In the genomic region with DNA sequence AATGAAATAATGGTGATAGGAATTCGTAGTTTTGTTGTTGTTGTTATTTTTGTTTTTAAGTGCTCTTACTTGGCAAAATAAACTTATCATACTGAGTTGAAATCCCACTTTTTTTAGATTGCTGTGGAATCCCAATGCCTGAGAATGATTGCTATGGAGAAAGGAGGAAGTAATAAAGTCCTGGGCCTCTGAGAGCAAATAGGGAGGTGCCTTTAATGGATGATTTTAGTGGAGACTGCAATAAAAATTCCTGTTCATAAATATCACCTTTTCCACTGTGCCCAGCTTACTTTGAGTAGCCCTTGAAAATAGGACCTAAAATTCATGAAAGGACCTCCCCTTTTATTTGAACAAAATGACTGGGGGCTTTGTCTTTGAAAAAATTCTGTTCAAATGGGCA, we compare ENCODE assay signal across 21 cellular contexts. TPM values are rescaled to one million over a fixed set of nuclear protein-coding genes. Genes with fewer than 3 reads are reported as not detected.
A peak's percentile ranks its signal among the peaks of the same experiment; 100 is the strongest.
DNase-seq lines count a peak whose midpoint lies in the region; ATAC-seq and TF ChIP-seq lines count a peak whose summit lies in the region.
"Had no signal": no experiment of that assay in that cellular context is flagged by ENCODE, and none has a peak within 500 bp of the region (broad histone marks: within the 10 kb centered on the region; RNA-seq: fewer than 3 reads in every experiment).

No MANE protein-coding gene starts in this region.

- no peaks in the 10 kb centered on the region for H3K36me3 ChIP-seq in colonic mucosa
- H3K36me3 ChIP-seq in mucosa of rectum (ENCODE audit: control insufficient read depth in 2 of 2, insufficient read depth in 2 of 2, low read length in 2 of 2): no peaks in the 10 kb centered on the region
- H3K36me3 ChIP-seq in left ventricle myocardium inferior: no peaks in the 10 kb centered on the region
- H3K36me3 ChIP-seq: BE2C had no signal

- peaks cover 0 to 2% (median 0%) of the 10 kb centered on the region in 5 donors for H3K27me3 Mint-ChIP-seq in naive thymus-derived CD8-positive, alpha-beta T cell

- H3K9me3 Mint-ChIP-seq in naive thymus-derived CD8-positive, alpha-beta T cell: no peaks in the 10 kb centered on the region
- H3K9me3 Mint-ChIP-seq: CD4-positive, CD25-positive, alpha-beta regulatory T cell; CD8-positive, alpha-beta memory T cell had no signal

- H3K9ac ChIP-seq in colonic mucosa (ENCODE audit: low read depth in 2 of 2, low read length in 2 of 2): no peak overlapping the region
- H3K9ac ChIP-seq in mucosa of rectum (ENCODE audit: low read depth in 1 of 2, low read length in 2 of 2): no peak overlapping the region
- H3K9ac ChIP-seq: GM23248 had no signal

- POLR2A ChIA-PET in naive thymus-derived CD8-positive, alpha-beta T cell (lab: Charles Lee): no interaction called here

- no peaks in the 10 kb centered on the region for H3K27me3 ChIP-seq in colonic mucosa
- no peaks in the 10 kb centered on the region for H3K27me3 ChIP-seq in mucosa of rectum (ENCODE audit: control insufficient read depth in 2 of 2, insufficient read depth in 2 of 2, low read length in 2 of 2)
- no peaks in the 10 kb centered on the region for H3K27me3 ChIP-seq in left ventricle myocardium inferior (ENCODE audit: low read depth)
- H3K27me3 ChIP-seq: BE2C had no signal

- H3K4me3 ChIP-seq in colonic mucosa (no peak overlapping the region), mucosa of rectum (ENCODE audit: low read length in 2 of 2) (no peak overlapping the region), left ventricle myocardium inferior (no peak overlapping the region)
- H3K4me3 ChIP-seq: GM12878, GM23248 had no signal

- H3K27ac ChIP-seq in colonic mucosa: peak overlapping the region; percentile 73
- peak overlapping the region; percentile 71 to 73 for H3K27ac ChIP-seq in mucosa of rectum (ENCODE audit: low read depth in 2 of 2, low read length in 2 of 2)
- no peak overlapping the region for H3K27ac ChIP-seq in left ventricle myocardium inferior (replicated peaks)
- H3K27ac ChIP-seq: GM23248 had no signal

- H3K9me3 ChIP-seq in colonic mucosa (no peaks in the 10 kb centered on the region), mucosa of rectum (ENCODE audit: control insufficient read depth in 2 of 2, low read length in 2 of 2) (no peaks in the 10 kb centered on the region), left ventricle myocardium inferior (replicated peaks) (no peaks in the 10 kb centered on the region)
- H3K9me3 ChIP-seq: BE2C had no signal

- peak overlapping the region in 1 of 10 donors; percentile 4 for H3K27ac Mint-ChIP-seq in naive thymus-derived CD8-positive, alpha-beta T cell
- H3K27ac Mint-ChIP-seq: CD4-positive, CD25-positive, alpha-beta regulatory T cell; CD8-positive, alpha-beta memory T cell had no signal

- DNase-seq in LoVo (ENCODE audit: low spot score): peak; percentile 81
- DNase-seq in colonic mucosa: no peak
- no peak for DNase-seq in activated effector memory CD4-positive, alpha-beta T cell treated with Interleukin-2 at 50 U/mL for 16 hours
- no peak for DNase-seq in left ventricle myocardium inferior
- DNase-seq in naive thymus-derived CD8-positive, alpha-beta T cell: no peak
- DNase-seq: ACHN; BE2C; C1 segment of cervical spinal cord; CD4-positive, CD25-positive, alpha-beta regulatory T cell; CD8-positive, alpha-beta memory T cell; COR-L47; DMS 273 treated with DMSO at 0.1 percent for 48 hours; DMS53; DND-41; EL; GM23248; HCEC 1CT had no signal

- no peak for TF ChIP-seq CTCF in colonic mucosa (IDR thresholded peaks at IDR 0.05)
- TF ChIP-seq CTCF in left ventricle myocardium inferior (IDR thresholded peaks at IDR 0.05; ENCODE audit: borderline replicate concordance): no peak

- H3K4me1 Mint-ChIP-seq in naive thymus-derived CD8-positive, alpha-beta T cell: peaks cover 0 to 1% (median 0%) of the 10 kb centered on the region in 4 donors
- H3K4me1 Mint-ChIP-seq: CD8-positive, alpha-beta memory T cell had no signal

- no peak overlapping the region for H3K4me3 Mint-ChIP-seq in naive thymus-derived CD8-positive, alpha-beta T cell
- H3K4me3 Mint-ChIP-seq: CD4-positive, CD25-positive, alpha-beta regulatory T cell; CD8-positive, alpha-beta memory T cell had no signal

- no peak for ATAC-seq in HG03108 (IDR thresholded peaks at IDR 0.05; ENCODE audit: unreplicated experiment)
- ATAC-seq in naive thymus-derived CD8-positive, alpha-beta T cell: no peak
- ATAC-seq: GM12878, HepG2 had no signal

- intact Hi-C loops in colonic mucosa (cut with DNase I) (no loop called here), left ventricle myocardium inferior (cut with micrococcal nuclease) (no loop called here)

- no peaks in the 10 kb centered on the region for H3K36me3 Mint-ChIP-seq in naive thymus-derived CD8-positive, alpha-beta T cell
- H3K36me3 Mint-ChIP-seq: CD4-positive, CD25-positive, alpha-beta regulatory T cell had no signal

- H3K4me1 ChIP-seq in colonic mucosa: peaks cover 11% of the 10 kb centered on the region
- H3K4me1 ChIP-seq in mucosa of rectum (ENCODE audit: control insufficient read depth in 2 of 2, insufficient read depth in 2 of 2, low read length in 2 of 2): peaks cover 11 to 28% of the 10 kb centered on the region in 2 donors
- no peaks in the 10 kb centered on the region for H3K4me1 ChIP-seq in left ventricle myocardium inferior
- H3K4me1 ChIP-seq: BE2C had no signal

RNA-seq across cellular contexts. Expression of gene ANKH, which starts 21.8 kb away (rescaled TPM):
- 100 to 1,000 TPM in 1 of 2 donors, 10 to 100 TPM in 1; 81.8 to 103 TPM for total RNA-seq in colonic mucosa
- 227 TPM for total RNA-seq in left ventricle myocardium inferior
- total RNA-seq in naive thymus-derived CD8-positive, alpha-beta T cell: 100 to 1,000 TPM; 160 to 162 TPM
- 10 to 100 TPM; 29.1 to 41.3 (median 40.4) TPM for polyA plus RNA-seq in naive thymus-derived CD8-positive, alpha-beta T cell
